In the genomic region with DNA sequence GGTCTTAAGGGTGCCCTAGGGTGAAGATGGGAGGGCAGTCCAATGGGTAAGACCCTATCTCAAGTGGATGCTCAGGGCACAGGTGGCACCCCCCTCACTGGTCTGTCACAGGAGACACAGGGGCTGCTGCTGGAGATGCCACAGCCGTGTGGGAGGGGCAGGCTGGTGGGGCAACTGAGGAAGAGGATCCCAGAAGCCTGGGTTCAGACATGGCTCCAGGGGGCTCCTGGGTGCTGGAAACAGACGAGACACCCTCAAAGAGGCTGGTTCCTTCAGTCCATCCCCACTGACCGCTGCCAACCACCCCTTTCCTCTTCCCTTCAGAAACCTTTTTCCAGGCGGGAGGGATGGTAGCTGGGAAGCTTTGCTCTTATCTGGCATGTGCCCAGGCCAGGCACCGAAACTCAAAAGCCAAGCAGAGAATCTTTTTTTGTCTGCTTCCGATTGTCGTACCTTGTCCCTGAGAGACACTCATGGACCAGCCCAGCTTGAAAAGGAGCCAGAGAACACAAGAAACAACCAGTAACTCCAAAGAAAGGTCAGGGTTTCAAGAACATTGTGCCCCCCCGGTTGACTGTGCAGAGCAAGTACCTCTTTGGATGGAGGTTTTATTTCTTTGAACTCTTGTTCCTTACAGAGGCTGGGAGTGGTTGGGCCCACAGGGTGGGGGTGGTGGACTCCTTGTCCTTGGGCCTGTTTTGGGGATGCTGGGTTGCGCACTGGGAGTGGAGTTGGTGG, we compare ENCODE assay signal across 15 cellular contexts. TPM values are rescaled to one million over a fixed set of nuclear protein-coding genes. Genes with fewer than 3 reads are reported as not detected.
DNase-seq lines count a peak whose midpoint lies in the region; ATAC-seq, FAIRE-seq and TF ChIP-seq lines count a peak whose summit lies in the region.
"Had no signal": no experiment of that assay in that cellular context is flagged by ENCODE, and none has a peak within 500 bp of the region (broad histone marks: within the 10 kb centered on the region; RNA-seq: fewer than 3 reads in every experiment).

No MANE protein-coding gene starts in this region.

- no peak for TF ChIP-seq CTCF in neural crest cell (conservative IDR thresholded peaks at IDR 0.05)
- no peak for TF ChIP-seq CTCF in stomach (IDR thresholded peaks at IDR 0.05)

- peaks cover 47% of the 10 kb centered on the region for H3K4me1 Mint-ChIP-seq in neural crest cell

- H3K36me3 Mint-ChIP-seq in neural crest cell (ENCODE audit: low read depth), result no peaks in the 10 kb centered on the region
- H3K36me3 Mint-ChIP-seq: CD14-positive monocyte had no signal

- H3K27ac ChIP-seq in angular gyrus (ENCODE audit: low read depth, low read length), result peak overlapping the region; percentile 52
- peak overlapping the region in 3 of 5 donors; percentile 35 to 76 (median 55) for H3K27ac ChIP-seq in stomach

- H3K9me3 ChIP-seq in stomach, result no peaks in the 10 kb centered on the region
- H3K9me3 ChIP-seq: Caco-2, MG63 had no signal

- FAIRE-seq in GM12892 (lab: Jason Lieb, UNC), result no peak
- FAIRE-seq: GM18507 had no signal

- peaks cover 13 to 51% (median 34%) of the 10 kb centered on the region in 4 donors for H3K4me1 ChIP-seq in stomach
- H3K4me1 ChIP-seq: Caco-2 had no signal

- no peaks in the 10 kb centered on the region for H3K9me3 Mint-ChIP-seq in neural crest cell
- H3K9me3 Mint-ChIP-seq: CD14-positive monocyte had no signal

- no peak overlapping the region for H3K4me3 Mint-ChIP-seq in neural crest cell
- H3K4me3 Mint-ChIP-seq: CD14-positive monocyte had no signal

- H3K27ac Mint-ChIP-seq in neural crest cell (ENCODE audit: unreplicated experiment), result peak overlapping the region; percentile 8

- intact Hi-C loops in Right ventricle myocardium superior (cut with DNase I), result no loop called here
- intact Hi-C loops in stomach (cut with DNase I; ENCODE audit: low total_unique reads), result no loop called here

- no peaks in the 10 kb centered on the region for H3K27me3 ChIP-seq in stomach
- H3K27me3 ChIP-seq: MG63 had no signal

- no peak for DNase-seq in Right ventricle myocardium superior
- DNase-seq in neural crest cell (ENCODE audit: low read depth, low spot score), result no peak
- no peak for DNase-seq in stomach
- DNase-seq in GM12892 (ENCODE audit: insufficient read length), result no peak
- DNase-seq in NCI-H510A treated with DMSO at 0.1 percent for 48 hours (lab: John Stamatoyannopoulos, UW), result no peak
- DNase-seq: MG63, NCI-H187, NCI-H446 treated with DMSO at 0.1 percent for 48 hours, SHP77 treated with DMSO at 0.1 percent for 48 hours had no signal

- H3K4me3 ChIP-seq in stomach, result no peak overlapping the region
- H3K4me3 ChIP-seq: MG63 had no signal

- WGBS in stomach, 5 donors, result 78 to 86% (median 82%) methylated on average over 8 to 9 of the region's 9 CpGs

- H3K36me3 ChIP-seq in stomach, result no peaks in the 10 kb centered on the region
- H3K36me3 ChIP-seq: MG63 had no signal

- ATAC-seq in Right ventricle myocardium superior (ENCODE audit: poor library complexity), result peak; percentile 2
- ATAC-seq in HG03175 (IDR thresholded peaks at IDR 0.05; ENCODE audit: unreplicated experiment), result no peak
- ATAC-seq in HG03439 (IDR thresholded peaks at IDR 0.05; ENCODE audit: unreplicated experiment), result no peak

- H3K27me3 Mint-ChIP-seq in neural crest cell (ENCODE audit: low read depth), result no peaks in the 10 kb centered on the region

- TF ChIP-seq POLR2A in stomach (IDR thresholded peaks at IDR 0.05), result no peak
- TF ChIP-seq POLR2A in GM12892 (IDR thresholded peaks at IDR 0.05; ENCODE audit: low read depth, low read length), result no peak

- TF ChIP-seq EP300 in stomach (IDR thresholded peaks at IDR 0.05), result no peak

RNA-seq across cellular contexts. Expression of a gene that starts 28.5 kb away (rescaled TPM):
- 5.6 TPM for total RNA-seq in Right ventricle myocardium superior
- total RNA-seq in neural crest cell, result 6.9 and 7.5 TPM in 2 replicates
- 1 to 10 TPM; 1.4 to 4.0 (median 2.9) TPM for total RNA-seq in stomach
- under 1 TPM in 2 of 3 donors, not detected in 1; 0.37 to 0.90 TPM for polyA plus RNA-seq in stomach
- not detected for polyA plus RNA-seq in GM12892 (2012; ENCODE audit: missing spikeins)
- polyA plus RNA-seq: CD14-positive monocyte had no signal

RNA-seq across cellular contexts. Expression of a gene that starts 54.5 kb away (rescaled TPM):
- total RNA-seq in Right ventricle myocardium superior (18.6 TPM), neural crest cell (1.8 and 3.0 TPM in 2 replicates), stomach (100 to 1,000 TPM in 2 of 5 donors, 10 to 100 TPM in 2, 1 to 10 TPM in 1; 8.6 to 289 (median 44.6) TPM)
- polyA plus RNA-seq in stomach, result 10 to 100 TPM in 1 of 3 donors, 1 to 10 TPM in 2; 5.7 to 28.8 (median 9.2) TPM
- polyA plus RNA-seq in GM12892 (2012; ENCODE audit: missing spikeins), result 0.11 TPM
- polyA plus RNA-seq: CD14-positive monocyte had no signal
